In genomic region chr22:33577862-33578411, GRCh38 we compare ENCODE assay signal across 18 cellular contexts.
A peak's percentile ranks its signal among the peaks of the same experiment; 100 is the strongest.
DNase-seq lines count a peak whose midpoint lies in the region; ATAC-seq, FAIRE-seq and TF ChIP-seq lines count a peak whose summit lies in the region.
"Had no signal": no experiment of that assay in that cellular context is flagged by ENCODE, and none has a peak within 500 bp of the region (broad histone marks: within the 10 kb centered on the region; RNA-seq: fewer than 3 reads in every experiment).

No MANE protein-coding gene starts in this region.

- H3K27me3 ChIP-seq in OCI-LY1 (ENCODE audit: insufficient read depth, low read length) (no peaks in the 10 kb centered on the region), small intestine (ENCODE audit: control insufficient read depth in 2 of 2, insufficient read depth in 2 of 2, low read length in 2 of 2) (no peaks in the 10 kb centered on the region)
- H3K27me3 ChIP-seq: stomach had no signal

- no peaks in the 10 kb centered on the region for H3K27me3 Mint-ChIP-seq in activated T-cell treated with anti-CD3 and anti-CD28 coated beads, Interleukin-2, amount 50 U/mL, for 24 hours
- H3K27me3 Mint-ChIP-seq: CD4-positive, alpha-beta T cell; central memory CD8-positive, alpha-beta T cell had no signal

- H4K20me1 ChIP-seq in OCI-LY1 (ENCODE audit: insufficient read depth, low read length), result no peaks in the 10 kb centered on the region

- H3K9me3 ChIP-seq in OCI-LY1 (ENCODE audit: low read length) (no peaks in the 10 kb centered on the region), kidney (ENCODE audit: control insufficient read depth in 1 of 2, low read length in 2 of 2) (no peaks in the 10 kb centered on the region), small intestine (ENCODE audit: control insufficient read depth, low read depth) (no peaks in the 10 kb centered on the region)
- H3K9me3 ChIP-seq: stomach had no signal

- H3K4me3 ChIP-seq in OCI-LY1 (ENCODE audit: low read depth, low read length, poor library complexity, severe bottlenecking) (no peak overlapping the region), kidney (ENCODE audit: low read length in 2 of 2) (peak overlapping the region; percentile 12 to 62), small intestine (ENCODE audit: low read depth in 1 of 2, low read length in 2 of 2) (no peak overlapping the region)
- H3K4me3 ChIP-seq: stomach had no signal

- H3K4me1 ChIP-seq in OCI-LY1 (ENCODE audit: insufficient read depth, low read length, severe bottlenecking), result peaks cover 46% of the 10 kb centered on the region
- peaks cover 6 to 26% of the 10 kb centered on the region in 2 donors for H3K4me1 ChIP-seq in kidney (ENCODE audit: control insufficient read depth in 1 of 2, insufficient read depth in 1 of 2, low read depth in 1 of 2, low read length in 2 of 2)
- H3K4me1 ChIP-seq in small intestine (ENCODE audit: control insufficient read depth in 2 of 2, insufficient read depth in 1 of 2, low read depth in 1 of 2, low read length in 1 of 2), result no peaks in the 10 kb centered on the region

- no peak overlapping the region for H3K4me3 Mint-ChIP-seq in activated T-cell treated with anti-CD3 and anti-CD28 coated beads, Interleukin-2, amount 50 U/mL, for 24 hours
- H3K4me3 Mint-ChIP-seq: CD4-positive, alpha-beta T cell; central memory CD8-positive, alpha-beta T cell had no signal

- H3F3A ChIP-seq in OCI-LY1 (ENCODE audit: insufficient read depth, low read length), result no peaks in the 10 kb centered on the region

- no peak overlapping the region for H2AFZ ChIP-seq in OCI-LY1 (ENCODE audit: low read length)

- DNase-seq in NCI-H146 (lab: John Stamatoyannopoulos, UW), result peak; percentile 3
- no peak for DNase-seq in NCI-H146 treated with DMSO at 0.1 percent for 48 hours (lab: John Stamatoyannopoulos, UW; ENCODE audit: unreplicated experiment)
- no peak for DNase-seq in kidney
- peak; percentile 62 for DNase-seq in small intestine
- no peak for DNase-seq in activated T-cell treated with anti-CD3 and anti-CD28 coated beads, Interleukin-2, amount 50 U/mL, for 24 hours
- no peak for DNase-seq in SIG-M5 treated with dmso at 0.1 percent for 504 hours (lab: John Stamatoyannopoulos, UW; ENCODE audit: unreplicated experiment)
- DNase-seq: activated CD4-positive, CD25-positive, alpha-beta regulatory T cell; CD4-positive, alpha-beta T cell; EL; NCI-H1092; NCI-H446; SHP77; stomach had no signal

- H3K4me2 ChIP-seq in OCI-LY1 (ENCODE audit: low read length), result peak overlapping the region; percentile 43; the same call in 1 of the 2 replicates

- no peak overlapping the region; the same call in 1 of the 2 replicates for H3K9ac ChIP-seq in OCI-LY1 (ENCODE audit: low read length)
- H3K9ac ChIP-seq in kidney (ENCODE audit: low read length in 2 of 2), result peak overlapping the region in 1 of 2 donors; percentile 48

- no peak for TF ChIP-seq CTCF in OCI-LY1 (IDR thresholded peaks at IDR 0.05; ENCODE audit: low read length)
- TF ChIP-seq CTCF in kidney (IDR thresholded peaks at IDR 0.05; ENCODE audit: borderline replicate concordance, extremely low read depth, insufficient read depth), result no peak

- WGBS in small intestine, 3 donors, result 13 to 45% (median 26%) methylated on average over 4 of the region's 4 CpGs

- H3K79me2 ChIP-seq in OCI-LY1 (ENCODE audit: insufficient read depth, low read length), result no peaks in the 10 kb centered on the region

- H3K27ac Mint-ChIP-seq in activated T-cell treated with anti-CD3 and anti-CD28 coated beads, Interleukin-2, amount 50 U/mL, for 24 hours, result no peak overlapping the region
- H3K27ac Mint-ChIP-seq: CD4-positive, alpha-beta T cell had no signal

- intact Hi-C loops in kidney (cut with DNase I), result no loop called here

- no peaks in the 10 kb centered on the region for H3K36me3 Mint-ChIP-seq in activated T-cell treated with anti-CD3 and anti-CD28 coated beads, Interleukin-2, amount 50 U/mL, for 24 hours (ENCODE audit: low read depth)

- no peaks in the 10 kb centered on the region for H3K4me1 Mint-ChIP-seq in activated T-cell treated with anti-CD3 and anti-CD28 coated beads, Interleukin-2, amount 50 U/mL, for 24 hours (ENCODE audit: low read depth)
- H3K4me1 Mint-ChIP-seq: central memory CD8-positive, alpha-beta T cell had no signal

- peak overlapping the region; percentile 59 for H3K27ac ChIP-seq in OCI-LY1 (ENCODE audit: low read depth, low read length, poor library complexity, severe bottlenecking)
- H3K27ac ChIP-seq in kidney (ENCODE audit: low read depth in 2 of 2, low read length in 2 of 2), result peak overlapping the region in 1 of 2 donors; percentile 26
- H3K27ac ChIP-seq in small intestine (ENCODE audit: low read depth in 1 of 2, low read length in 1 of 2), result no peak overlapping the region

- no peak for ATAC-seq in GM21717 (IDR thresholded peaks at IDR 0.05; ENCODE audit: unreplicated experiment)
- ATAC-seq: sciatic nerve had no signal

- H3K9me3 Mint-ChIP-seq in activated T-cell treated with anti-CD3 and anti-CD28 coated beads, Interleukin-2, amount 50 U/mL, for 24 hours, result no peaks in the 10 kb centered on the region
- H3K9me3 Mint-ChIP-seq: CD4-positive, alpha-beta T cell; central memory CD8-positive, alpha-beta T cell had no signal

- no peaks in the 10 kb centered on the region for H3K9me2 ChIP-seq in OCI-LY1 (ENCODE audit: low read depth, low read length)

- FAIRE-seq in kidney (lab: Jason Lieb, UNC) (peak; percentile 63), small intestine (lab: Jason Lieb, UNC) (no peak)
- FAIRE-seq: A204.1 had no signal

- H3K36me3 ChIP-seq in OCI-LY1 (ENCODE audit: insufficient read depth, low read length) (no peaks in the 10 kb centered on the region), kidney (ENCODE audit: control insufficient read depth in 1 of 2, insufficient read depth in 2 of 2, low read length in 2 of 2) (no peaks in the 10 kb centered on the region), small intestine (ENCODE audit: control insufficient read depth in 2 of 2, insufficient read depth in 2 of 2, low read length in 2 of 2) (no peaks in the 10 kb centered on the region)
- H3K36me3 ChIP-seq: stomach had no signal

Comparison
In these comparisons a context has a peak if more than half of its experiments do, and no peak if none do; other contexts are left out.
1. DNase-seq: peak in NCI-H146 (single experiment) and small intestine (single experiment); none in NCI-H146 treated with DMSO at 0.1 percent for 48 hours (single experiment), kidney (single experiment), activated T-cell treated with anti-CD3 and anti-CD28 coated beads, Interleukin-2, amount 50 U/mL, for 24 hours (single experiment) and SIG-M5 treated with dmso at 0.1 percent for 504 hours (single experiment).
2. H3K4me3 ChIP-seq: peak in kidney (2 of 2); none in OCI-LY1 (single experiment) and small intestine (0 of 2).